26 cellular contexts compared by ENCODE assay signal in genomic region chr1:81192647-81193642, GRCh38.
DNase-seq lines count a peak whose midpoint lies in the region; ATAC-seq, FAIRE-seq and TF ChIP-seq lines count a peak whose summit lies in the region.
"Had no signal": no experiment of that assay in that cellular context is flagged by ENCODE, and none has a peak within 500 bp of the region (broad histone marks: within the 10 kb centered on the region; RNA-seq: fewer than 3 reads in every experiment).

No MANE protein-coding gene starts in this region.

- H2BK20ac ChIP-seq in H1 (ENCODE audit: low read length) = no peak overlapping the region

- peak; percentile 43 for ATAC-seq in GM18520 (IDR thresholded peaks at IDR 0.05; ENCODE audit: unreplicated experiment)
- ATAC-seq in activated naive CD4-positive, alpha-beta T cell treated with anti-CD3 and anti-CD28 coated beads, Interleukin-2, amount 50 U/mL, for 72 hours = no peak
- ATAC-seq: T-helper 17 cell had no signal

- CTCF ChIA-PET in HEK293 (lab: Yijun Ruan, JAX) = no interaction called here
- CTCF ChIA-PET in H1 (lab: Charles Lee; ENCODE audit: partially characterized antibody) = interaction anchor here (0.6 kb wide), 1 partner anchor 368 kb away, joined by 3 read pairs; no protein-coding TSS in a partner anchor

- H2BK120ac ChIP-seq in H1 (replicated peaks; ENCODE audit: low read depth, low read length) = no peak overlapping the region

- H3K18ac ChIP-seq in H1 (ENCODE audit: extremely low read depth, low read length) = no peak overlapping the region

- TF ChIP-seq POLR2A in H1 (IDR thresholded peaks at IDR 0.05; ENCODE audit: control extremely low read depth in 1 of 2, low read depth in 2 of 2, low read length in 2 of 2) = no peak

- no peaks in the 10 kb centered on the region for H3K79me1 ChIP-seq in H1 (ENCODE audit: low read depth, low read length)

- TF ChIP-seq CTCF in HEK293 (tag by site-specific recombination; IDR thresholded peaks at IDR 0.05) = no peak
- no peak for TF ChIP-seq CTCF in H1 (IDR thresholded peaks at IDR 0.05; ENCODE audit: control extremely low read depth in 1 of 3, insufficient read depth in 1 of 3, low read depth in 1 of 3, low read length in 3 of 3)

- FAIRE-seq in H1 (lab: Jason Lieb, UNC) = no peak
- FAIRE-seq: D721Med, HTR-8/SVneo had no signal

- H3K9me3 ChIP-seq in HEK293 (ENCODE audit: control insufficient read depth, insufficient read depth, low read depth, low read length) (no peaks in the 10 kb centered on the region), H1 (ENCODE audit: insufficient read depth in 2 of 2, low read depth in 1 of 2, low read length in 1 of 2) (no peaks in the 10 kb centered on the region)
- H3K9me3 ChIP-seq: BLaER1 had no signal

- no peak overlapping the region for H2BK15ac ChIP-seq in H1 (ENCODE audit: low read length)

- no peak overlapping the region for H3K56ac ChIP-seq in H1 (replicated peaks; ENCODE audit: insufficient read length, low read depth, low read length)

- no peak overlapping the region for H4K5ac ChIP-seq in H1 (ENCODE audit: insufficient read length, low read depth, low read length)

- WGBS in H1 (ENCODE audit: extremely low coverage in 1 of 2, insufficient coverage in 1 of 2, insufficient read length in 1 of 2, insufficient replicate concordance in 2 of 2, low coverage in 1 of 2, low lambda C conversion rate in 2 of 2, missing lambda C conversion rate in 1 of 2), 2 experiments = 90% methylated on average over 7 of the region's 7 CpGs; no CpG with 5 or more reads in 1 of the 2 experiments

- H3K27me3 ChIP-seq in H1 (replicated peaks in 1 of 4; ENCODE audit: control insufficient read depth in 3 of 4, extremely low read depth in 1 of 4, insufficient read depth in 3 of 4, low read length in 3 of 4) = no peaks in the 10 kb centered on the region
- H3K27me3 ChIP-seq: BLaER1 had no signal

- no peak overlapping the region for H3K9ac ChIP-seq in H1 (replicated peaks in 1 of 4; ENCODE audit: extremely low read depth in 1 of 4, low read depth in 3 of 4, low read length in 3 of 4)
- H3K9ac ChIP-seq: BLaER1 had no signal

- no peaks in the 10 kb centered on the region for H3K79me2 ChIP-seq in H1 (ENCODE audit: control insufficient read depth in 1 of 2, insufficient read depth in 2 of 2, low read length in 2 of 2)

- no peak overlapping the region for H2BK12ac ChIP-seq in H1 (ENCODE audit: low read depth, low read length)

- H2AK5ac ChIP-seq in H1 (ENCODE audit: low read depth, low read length) = no peak overlapping the region

- H2BK5ac ChIP-seq in H1 (ENCODE audit: low read depth, low read length) = no peak overlapping the region

- POLR2A ChIA-PET in HEK293 (lab: Yijun Ruan, JAX) (no interaction called here), H1 (lab: Charles Lee; ENCODE audit: partially characterized antibody) (no interaction called here)

- no peak overlapping the region for H3K4me2 ChIP-seq in H1 (ENCODE audit: insufficient read depth in 1 of 2, low read depth in 2 of 2, low read length in 2 of 2)
- H3K4me2 ChIP-seq: BLaER1 had no signal

- peak; percentile 57 for DNase-seq in SK-N-DZ (ENCODE audit: low spot score)
- no peak for DNase-seq in H1 (ENCODE audit: low read depth in 1 of 2, low spot score in 2 of 2)
- DNase-seq in activated naive CD4-positive, alpha-beta T cell treated with anti-CD3 and anti-CD28 coated beads, Interleukin-2, amount 50 U/mL, for 72 hours (ENCODE audit: low spot score in 2 of 2) = no peak
- DNase-seq in pons (ENCODE audit: low spot score) = no peak
- no peak for DNase-seq in NCI-H526 (lab: John Stamatoyannopoulos, UW)
- DNase-seq: CD4-positive, CD25-positive, alpha-beta regulatory T cell; DMS53; H7; IMR-90; KG1; NCI-H1092; NCI-H1436; NCI-H187; NCI-H2081 treated with DMSO at 0.1 percent for 48 hours; NCI-H2171 treated with DMSO at 0.1 percent for 48 hours; NCI-H345; NCI-H510A treated with DMSO at 0.1 percent for 48 hours; NCI-H748 treated with DMSO at 0.1 percent for 48 hours; SHP77; T-helper 17 cell had no signal

- H3K27ac Mint-ChIP-seq in activated naive CD4-positive, alpha-beta T cell treated with anti-CD3 and anti-CD28 coated beads, Interleukin-2, amount 50 U/mL, for 72 hours = peak overlapping the region in 1 of 2 donors; percentile 11
- H3K27ac Mint-ChIP-seq: CD4-positive, CD25-positive, alpha-beta regulatory T cell; T-helper 17 cell had no signal

- TF ChIP-seq RAD21 in H1 (IDR thresholded peaks at IDR 0.05 in 1 of 2, conservative IDR thresholded peaks at IDR 0.05 in 1 of 2; ENCODE audit: low read depth in 2 of 2, low read length in 2 of 2) = no peak

- no peak overlapping the region for H4K91ac ChIP-seq in H1 (replicated peaks; ENCODE audit: insufficient read length, low read length)

- 0 out of 2 replicates have a peak overlapping the region, but pooled peaks have one; percentile 44 for H2AFZ ChIP-seq in H1 (ENCODE audit: low read length)

- H3K4me1 ChIP-seq in HEK293 (ENCODE audit: control insufficient read depth, insufficient read depth, low read length) (no peaks in the 10 kb centered on the region), H1 (replicated peaks in 1 of 4; ENCODE audit: control insufficient read depth in 3 of 4, insufficient read depth in 4 of 4, low read length in 3 of 4) (no peaks in the 10 kb centered on the region)
- H3K4me1 ChIP-seq: BLaER1 had no signal

- peaks cover 0 to 4% of the 10 kb centered on the region in 2 donors for H3K36me3 Mint-ChIP-seq in activated naive CD4-positive, alpha-beta T cell treated with anti-CD3 and anti-CD28 coated beads, Interleukin-2, amount 50 U/mL, for 72 hours
- H3K36me3 Mint-ChIP-seq: CD4-positive, CD25-positive, alpha-beta regulatory T cell had no signal

- H3K4me3 ChIP-seq in HEK293 (ENCODE audit: low read depth, low read length) = no peak overlapping the region
- no peak overlapping the region for H3K4me3 ChIP-seq in H1 (ENCODE audit: extremely low read depth in 1 of 4, insufficient read depth in 2 of 4, low read depth in 3 of 4, low read length in 4 of 4)
- H3K4me3 ChIP-seq: BLaER1 had no signal

- no peak overlapping the region for H3K14ac ChIP-seq in H1 (ENCODE audit: insufficient read length)

- H3K23me2 ChIP-seq in H1 (ENCODE audit: low read depth, low read length) = no peaks in the 10 kb centered on the region

- H4K20me1 ChIP-seq in H1 (replicated peaks in 1 of 2; ENCODE audit: control insufficient read depth in 1 of 2, insufficient read depth in 2 of 2, low read length in 2 of 2) = no peaks in the 10 kb centered on the region
- H4K20me1 ChIP-seq: BLaER1 had no signal

- H3K27ac ChIP-seq in HEK293 (ENCODE audit: extremely low read depth, low read depth, low read length) (no peak overlapping the region), H1 (ENCODE audit: low read depth, low read length) (no peak overlapping the region)
- H3K27ac ChIP-seq: BLaER1, RWPE1 had no signal

- H3K9me3 Mint-ChIP-seq in activated naive CD4-positive, alpha-beta T cell treated with anti-CD3 and anti-CD28 coated beads, Interleukin-2, amount 50 U/mL, for 72 hours = peaks cover 0 to 7% of the 10 kb centered on the region in 2 donors

- no peak overlapping the region for H3K4ac ChIP-seq in H1 (replicated peaks; ENCODE audit: insufficient read length, low read depth, low read length)

- no peak overlapping the region for H3K23ac ChIP-seq in H1 (ENCODE audit: insufficient read length)

- H4K8ac ChIP-seq in H1 (ENCODE audit: extremely low read depth, insufficient read depth, low read length) = no peak overlapping the region

- TF ChIP-seq EP300 in H1 (IDR thresholded peaks at IDR 0.05; ENCODE audit: borderline replicate concordance in 1 of 2, low read depth in 2 of 2, low read length in 2 of 2) = no peak

- no peaks in the 10 kb centered on the region for H3K36me3 ChIP-seq in HEK293 (ENCODE audit: control insufficient read depth in 2 of 2, insufficient read depth in 1 of 2, low read length in 2 of 2)
- H3K36me3 ChIP-seq in H1 (ENCODE audit: control insufficient read depth in 2 of 4, insufficient read depth in 4 of 4, low read length in 3 of 4) = no peaks in the 10 kb centered on the region
- H3K36me3 ChIP-seq: BLaER1 had no signal

TF ChIP-seq in HEK293, 187 proteins besides CTCF, POLR2A, EP300 and RAD21 (continues in another document):
- TF ChIP-seq, protein P1, sequence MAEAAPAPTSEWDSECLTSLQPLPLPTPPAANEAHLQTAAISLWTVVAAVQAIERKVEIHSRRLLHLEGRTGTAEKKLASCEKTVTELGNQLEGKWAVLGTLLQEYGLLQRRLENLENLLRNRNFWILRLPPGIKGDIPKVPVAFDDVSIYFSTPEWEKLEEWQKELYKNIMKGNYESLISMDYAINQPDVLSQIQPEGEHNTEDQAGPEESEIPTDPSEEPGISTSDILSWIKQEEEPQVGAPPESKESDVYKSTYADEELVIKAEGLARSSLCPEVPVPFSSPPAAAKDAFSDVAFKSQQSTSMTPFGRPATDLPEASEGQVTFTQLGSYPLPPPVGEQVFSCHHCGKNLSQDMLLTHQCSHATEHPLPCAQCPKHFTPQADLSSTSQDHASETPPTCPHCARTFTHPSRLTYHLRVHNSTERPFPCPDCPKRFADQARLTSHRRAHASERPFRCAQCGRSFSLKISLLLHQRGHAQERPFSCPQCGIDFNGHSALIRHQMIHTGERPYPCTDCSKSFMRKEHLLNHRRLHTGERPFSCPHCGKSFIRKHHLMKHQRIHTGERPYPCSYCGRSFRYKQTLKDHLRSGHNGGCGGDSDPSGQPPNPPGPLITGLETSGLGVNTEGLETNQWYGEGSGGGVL (tag by site-specific recombination; IDR thresholded peaks at IDR 0.05) = no peak
- 0 out of 2 replicates have a peak, but pooled peaks have one; percentile 24 for TF ChIP-seq SCRT2 (tag by site-specific recombination; IDR thresholded peaks at IDR 0.05)
